10 cellular contexts compared by ENCODE assay signal in the genomic region with DNA sequence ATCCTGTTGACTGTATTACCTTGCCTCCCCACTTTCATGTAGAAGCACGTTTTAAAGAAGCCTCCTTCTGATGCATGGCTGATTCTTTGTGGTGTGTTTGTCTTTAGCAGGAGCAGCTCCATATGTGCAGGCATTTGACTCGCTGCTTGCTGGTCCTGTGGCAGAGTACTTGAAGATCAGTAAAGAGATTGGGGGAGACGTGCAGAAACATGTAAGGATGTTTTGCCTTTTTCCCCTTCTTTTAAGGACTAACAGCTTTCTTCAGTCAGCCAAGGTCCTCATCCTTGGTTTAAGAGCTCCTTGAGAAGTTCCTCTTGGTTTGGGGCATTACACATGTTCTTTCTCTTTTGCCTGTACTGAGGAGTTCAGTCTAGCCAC. TPM values are rescaled to one million over a fixed set of nuclear protein-coding genes. Genes with fewer than 3 reads are reported as not detected.
A peak's percentile ranks its signal among the peaks of the same experiment; 100 is the strongest.
DNase-seq lines count a peak whose midpoint lies in the region; ATAC-seq, FAIRE-seq and TF ChIP-seq lines count a peak whose summit lies in the region.
"Had no signal": no experiment of that assay in that cellular context is flagged by ENCODE, and none has a peak within 500 bp of the region (broad histone marks: within the 10 kb centered on the region; RNA-seq: fewer than 3 reads in every experiment).

No MANE protein-coding gene starts in this region.

- peak overlapping the region in 1 of 2 experiments; percentile 31 for H3K4ac ChIP-seq in mesenchymal stem cell (ENCODE audit: low read depth in 1 of 2, low read length in 2 of 2)
- no peak overlapping the region for H3K4ac ChIP-seq in trophoblast cell (ENCODE audit: low read depth, low read length)

- H3K18ac ChIP-seq in mesenchymal stem cell (ENCODE audit: low read depth in 1 of 2, low read length in 2 of 2) (peak overlapping the region; percentile 55 to 73), trophoblast cell (ENCODE audit: low read length) (no peak overlapping the region)

- no peaks in the 10 kb centered on the region for H3K27me3 ChIP-seq in mesenchymal stem cell (ENCODE audit: control insufficient read depth in 1 of 2, insufficient read depth in 1 of 2, low read length in 2 of 2)
- H3K27me3 ChIP-seq in trophoblast cell (ENCODE audit: insufficient read depth, low read length), result no peaks in the 10 kb centered on the region

- peak overlapping the region; percentile 2 for H4K8ac ChIP-seq in mesenchymal stem cell (ENCODE audit: low read length)
- H4K8ac ChIP-seq in trophoblast cell (ENCODE audit: low read depth, low read length), result no peak overlapping the region

- H3K79me1 ChIP-seq in mesenchymal stem cell (replicated peaks; ENCODE audit: low read length, poor library complexity, severe bottlenecking) (peaks cover 25% of the 10 kb centered on the region), trophoblast cell (ENCODE audit: low read length) (no peaks in the 10 kb centered on the region)

- H2AFZ ChIP-seq in mesenchymal stem cell (ENCODE audit: low read depth, low read length) (no peak overlapping the region), trophoblast cell (ENCODE audit: insufficient read depth, low read length, poor library complexity) (no peak overlapping the region)

- H3K4me3 ChIP-seq in Jurkat, Clone E6-1 (ENCODE audit: low read length), result peak overlapping the region; percentile 37
- H3K4me3 ChIP-seq in mesenchymal stem cell (ENCODE audit: insufficient read depth in 1 of 2, low read depth in 1 of 2, low read length in 2 of 2) (no peak overlapping the region), trophoblast cell (ENCODE audit: low read depth, low read length) (no peak overlapping the region)

- TF ChIP-seq CTCF in CD14-positive monocyte (IDR thresholded peaks at IDR 0.05), result no peak

- FAIRE-seq in urothelium cell line (lab: Jason Lieb, UNC), result no peak
- FAIRE-seq: H54 had no signal

- DNase-seq in CD14-positive monocyte (ENCODE audit: low spot score) (no peak), mesenchymal stem cell (peak; percentile 48), trophoblast cell (no peak), urothelium cell line (ENCODE audit: low spot score) (no peak)
- DNase-seq in Jurkat, Clone E6-1 (ENCODE audit: low read depth, low spot score), result peak; percentile 47
- no peak for DNase-seq in activated naive CD8-positive, alpha-beta T cell treated with anti-CD3 and anti-CD28 coated beads for 36 hours
- DNase-seq in effector CD4-positive, alpha-beta T cell, result no peak
- DNase-seq: hippocampal formation had no signal

- H3K36me3 ChIP-seq in mesenchymal stem cell (ENCODE audit: control insufficient read depth in 1 of 2, insufficient read depth in 2 of 2, low read depth in 1 of 2, low read length in 2 of 2) (peaks cover 31 to 80% of the 10 kb centered on the region in 2 experiments), trophoblast cell (ENCODE audit: control insufficient read depth in 1 of 2, insufficient read depth in 2 of 2, low read length in 2 of 2) (peaks cover 17 to 49% of the 10 kb centered on the region in 2 experiments)

- peak overlapping the region; percentile 83 to 97 (median 95) for H3K27ac Mint-ChIP-seq in CD14-positive monocyte
- peak overlapping the region; percentile 95 for H3K27ac Mint-ChIP-seq in activated naive CD8-positive, alpha-beta T cell treated with anti-CD3 and anti-CD28 coated beads for 36 hours

- H4K12ac ChIP-seq in trophoblast cell (ENCODE audit: low read depth, low read length), result no peak overlapping the region

- H3K4me2 ChIP-seq in mesenchymal stem cell (ENCODE audit: low read length, poor library complexity, severe bottlenecking) (no peak overlapping the region), trophoblast cell (ENCODE audit: low read length) (no peak overlapping the region)

- H3K9ac ChIP-seq in mesenchymal stem cell (ENCODE audit: low read length) (no peak overlapping the region), trophoblast cell (ENCODE audit: low read length) (no peak overlapping the region)

- no peak overlapping the region for H3K23ac ChIP-seq in mesenchymal stem cell (ENCODE audit: low read length in 2 of 2)
- no peak overlapping the region for H3K23ac ChIP-seq in trophoblast cell (ENCODE audit: low read length)

- H3K36me3 Mint-ChIP-seq in CD14-positive monocyte, result peaks cover 53 to 80% of the 10 kb centered on the region in 2 donors
- peaks cover 81% of the 10 kb centered on the region for H3K36me3 Mint-ChIP-seq in activated naive CD8-positive, alpha-beta T cell treated with anti-CD3 and anti-CD28 coated beads for 36 hours

- no peak overlapping the region for H3K14ac ChIP-seq in mesenchymal stem cell (ENCODE audit: low read length in 2 of 2)
- H3K14ac ChIP-seq in trophoblast cell (ENCODE audit: low read length), result no peak overlapping the region

- H3K4me3 Mint-ChIP-seq in CD14-positive monocyte, result peak overlapping the region; percentile 49 to 83
- peak overlapping the region; percentile 55 for H3K4me3 Mint-ChIP-seq in activated naive CD8-positive, alpha-beta T cell treated with anti-CD3 and anti-CD28 coated beads for 36 hours

- H2AK5ac ChIP-seq in mesenchymal stem cell (ENCODE audit: low read length, severe bottlenecking) (no peak overlapping the region), trophoblast cell (ENCODE audit: low read length) (no peak overlapping the region)

- no peaks in the 10 kb centered on the region for H3K27me3 Mint-ChIP-seq in CD14-positive monocyte (ENCODE audit: low read depth in 3 of 3)
- no peaks in the 10 kb centered on the region for H3K27me3 Mint-ChIP-seq in activated naive CD8-positive, alpha-beta T cell treated with anti-CD3 and anti-CD28 coated beads for 36 hours

- H3K4me1 ChIP-seq in mesenchymal stem cell (ENCODE audit: control insufficient read depth, insufficient read depth, low read depth, low read length), result peaks cover 6% of the 10 kb centered on the region
- peaks cover 0 to 2% of the 10 kb centered on the region in 2 experiments for H3K4me1 ChIP-seq in trophoblast cell (ENCODE audit: control insufficient read depth in 1 of 2, insufficient read depth in 2 of 2, low read length in 2 of 2)

- H4K91ac ChIP-seq in mesenchymal stem cell (ENCODE audit: low read length), result peak overlapping the region; percentile 80
- no peak overlapping the region for H4K91ac ChIP-seq in trophoblast cell (ENCODE audit: low read depth, low read length)

- H3K4me1 Mint-ChIP-seq in CD14-positive monocyte, result peaks cover 97% of the 10 kb centered on the region
- peaks cover 88% of the 10 kb centered on the region for H3K4me1 Mint-ChIP-seq in activated naive CD8-positive, alpha-beta T cell treated with anti-CD3 and anti-CD28 coated beads for 36 hours

- H2BK120ac ChIP-seq in mesenchymal stem cell (ENCODE audit: low read depth, low read length) (no peak overlapping the region), trophoblast cell (ENCODE audit: insufficient read depth, low read length, poor library complexity) (no peak overlapping the region)

- H2BK5ac ChIP-seq in mesenchymal stem cell (ENCODE audit: low read depth, low read length, poor library complexity, severe bottlenecking), result no peak overlapping the region
- H2BK5ac ChIP-seq in trophoblast cell (ENCODE audit: low read depth, low read length, poor library complexity), result no peak overlapping the region

- peak overlapping the region; percentile 21 for H3K27ac ChIP-seq in mesenchymal stem cell (ENCODE audit: low read length, poor library complexity, severe bottlenecking)
- H3K27ac ChIP-seq in trophoblast cell (ENCODE audit: low read depth, low read length), result no peak overlapping the region

- intact Hi-C loops in CD14-positive monocyte (cut with micrococcal nuclease), result loop anchor here in 1 of 2 donors (2.0 kb wide), 1 partner anchor 17 kb away; no protein-coding TSS in a partner anchor

- no peaks in the 10 kb centered on the region for H3K9me3 ChIP-seq in mesenchymal stem cell (ENCODE audit: control insufficient read depth, low read length)
- H3K9me3 ChIP-seq in trophoblast cell (ENCODE audit: insufficient read depth, low read depth, low read length), result no peaks in the 10 kb centered on the region

- no peak for ATAC-seq in GM21576 (IDR thresholded peaks at IDR 0.05; ENCODE audit: unreplicated experiment)

- H3K9me3 Mint-ChIP-seq in CD14-positive monocyte, result peaks cover 0 to 2% (median 0%) of the 10 kb centered on the region in 7 donors
- no peaks in the 10 kb centered on the region for H3K9me3 Mint-ChIP-seq in activated naive CD8-positive, alpha-beta T cell treated with anti-CD3 and anti-CD28 coated beads for 36 hours

- H2BK12ac ChIP-seq in mesenchymal stem cell (ENCODE audit: low read length in 2 of 2) (peak overlapping the region; percentile 30 to 85), trophoblast cell (ENCODE audit: low read length) (no peak overlapping the region)

- H2BK15ac ChIP-seq in mesenchymal stem cell (ENCODE audit: low read depth, poor library complexity, severe bottlenecking), result no peak overlapping the region

- H3K79me2 ChIP-seq in trophoblast cell (ENCODE audit: control insufficient read depth, insufficient read depth, low read length, poor library complexity), result peaks cover 3% of the 10 kb centered on the region

- WGBS in mesenchymal stem cell, result 32% methylated on average over 2 of the region's 3 CpGs
- WGBS in trophoblast cell (ENCODE audit: extremely low coverage, insufficient coverage, insufficient read length), result no CpG with 5 or more reads among the region's 3 CpGs

RNA-seq across cellular contexts. Expression of gene CAP1, which starts 19.4 kb away (rescaled TPM):
- polyA plus RNA-seq in CD14-positive monocyte, result 100 to 1,000 TPM; 876 to 941 TPM
- polyA plus RNA-seq in Jurkat, Clone E6-1 (2012; ENCODE audit: insufficient read depth, insufficient read length), result 282 TPM
- 100 to 1,000 TPM; 483 to 504 TPM for total RNA-seq in activated naive CD8-positive, alpha-beta T cell treated with anti-CD3 and anti-CD28 coated beads for 36 hours
- 483 TPM for polyA plus RNA-seq in mesenchymal stem cell (2013, experiment 1 of 2)
- 482 TPM for polyA plus RNA-seq in mesenchymal stem cell (2013, experiment 2 of 2)
- polyA plus RNA-seq in trophoblast cell (2013), result 402 and 406 TPM in 2 replicates

RNA-seq across cellular contexts. Expression of gene PPT1, which starts 37.1 kb away (rescaled TPM):
- 1,000 to 10,000 TPM in 1 of 2 donors, 100 to 1,000 TPM in 1; 658 to 1,143 TPM for polyA plus RNA-seq in CD14-positive monocyte
- 98.8 TPM for polyA plus RNA-seq in Jurkat, Clone E6-1 (2012; ENCODE audit: insufficient read depth, insufficient read length)
- total RNA-seq in activated naive CD8-positive, alpha-beta T cell treated with anti-CD3 and anti-CD28 coated beads for 36 hours, result 10 to 100 TPM; 87.5 to 93.7 TPM
- polyA plus RNA-seq in mesenchymal stem cell (2013, experiment 1 of 2), result 104 TPM
- polyA plus RNA-seq in mesenchymal stem cell (2013, experiment 2 of 2), result 107 TPM
- 65.0 and 65.2 TPM in 2 replicates for polyA plus RNA-seq in trophoblast cell (2013)

Comparison
In these comparisons a context has a peak if more than half of its experiments do, and no peak if none do; other contexts are left out.
1. DNase-seq: peak in Jurkat, Clone E6-1 (single experiment) and mesenchymal stem cell (single experiment); none in CD14-positive monocyte (single experiment), activated naive CD8-positive, alpha-beta T cell treated with anti-CD3 and anti-CD28 coated beads for 36 hours (single experiment), effector CD4-positive, alpha-beta T cell (single experiment), trophoblast cell (0 of 2) and urothelium cell line (single experiment).